7 cellular contexts compared by ENCODE assay signal in genomic region chr21:44197156-44197516, GRCh38. TPM values are rescaled to one million over a fixed set of nuclear protein-coding genes. Genes with fewer than 3 reads are reported as not detected.
DNase-seq lines count a peak whose midpoint lies in the region; ATAC-seq and TF ChIP-seq lines count a peak whose summit lies in the region.
"Not testable (repeated sequence)": the region's sequence is repeated elsewhere in the genome, so short reads cannot be mapped to it uniquely, and the experiment has no call there.

No MANE protein-coding gene starts in this region.

- H3K4me1 ChIP-seq in heart right ventricle; right cardiac atrium (ENCODE audit: control insufficient read depth, insufficient read depth, low read length); mucosa of descending colon (ENCODE audit: low read depth); sigmoid colon; tibial artery: not testable (repeated sequence)

- TF ChIP-seq POLR2A in sigmoid colon (IDR thresholded peaks at IDR 0.05) = not testable (repeated sequence)

- 71 to 80% methylated on average over 5 to 16 of the region's 21 CpGs for WGBS in heart right ventricle, 2 donors
- WGBS in right cardiac atrium = 50% methylated on average over 18 of the region's 21 CpGs
- WGBS in sigmoid colon, 2 donors = 94% methylated on average over 12 to 21 of the region's 21 CpGs

- H3K4me3 ChIP-seq in heart right ventricle; right cardiac atrium (ENCODE audit: low read length); mucosa of descending colon; sigmoid colon; tibial artery: not testable (repeated sequence)

- H3K9me3 ChIP-seq in heart right ventricle; right cardiac atrium (ENCODE audit: control insufficient read depth, low read length); mucosa of descending colon; sigmoid colon; tibial artery: not testable (repeated sequence)

- not testable (repeated sequence) for TF ChIP-seq EP300 in sigmoid colon (IDR thresholded peaks at IDR 0.05)

- intact Hi-C loops in heart right ventricle (cut with DNase I); right cardiac atrium (cut with DNase I); mucosa of descending colon (cut with DNase I, micrococcal nuclease); sigmoid colon (cut with DNase I); tibial artery (cut with DNase I; ENCODE audit: low total_unique reads): not testable (repeated sequence)

- not testable (repeated sequence) for H3K36me3 ChIP-seq in heart right ventricle; mucosa of descending colon (ENCODE audit: low read depth); sigmoid colon; tibial artery

- H3K27me3 ChIP-seq in heart right ventricle; right cardiac atrium (ENCODE audit: control insufficient read depth, insufficient read depth); sigmoid colon; tibial artery: not testable (repeated sequence)

- not testable (repeated sequence) for TF ChIP-seq CTCF in heart right ventricle (IDR thresholded peaks at IDR 0.05); mucosa of descending colon (IDR thresholded peaks at IDR 0.05); sigmoid colon (IDR thresholded peaks at IDR 0.05); tibial artery (IDR thresholded peaks at IDR 0.05)

- ATAC-seq in esophagus mucosa (peak; percentile 31), heart right ventricle (peak; percentile 21 to 78 (median 62)), right cardiac atrium (peak; percentile 76 to 77)
- ATAC-seq in mucosa of descending colon = not testable (repeated sequence)

- H3K27ac ChIP-seq in heart right ventricle (peak overlapping the region in 5 of 10 donors; percentile 22 to 64 (median 28)), right cardiac atrium (ENCODE audit: low read length) (peak overlapping the region; percentile 2)
- not testable (repeated sequence) for H3K27ac ChIP-seq in sigmoid colon, tibial artery

- DNase-seq in activated CD8-positive, alpha-beta memory T cell treated with anti-CD3 and anti-CD28 coated beads for 24 hours = peak; percentile 26
- DNase-seq in heart right ventricle = peak; percentile 5 to 69
- peak in 2 of 3 donors; percentile 37 to 69 for DNase-seq in right cardiac atrium
- peak in 2 of 3 donors; percentile 24 to 34 for DNase-seq in mucosa of descending colon
- DNase-seq in sigmoid colon = peak; percentile 46
- DNase-seq in tibial artery = peak; percentile 18 to 65

RNA-seq across cellular contexts. Expression of gene ICOSLG, which starts 43.6 kb away (rescaled TPM):
- total RNA-seq in esophagus mucosa (2.6 TPM), heart right ventricle (1 to 10 TPM in 9 of 10 donors, under 1 TPM in 1; 0.90 to 6.2 (median 1.6) TPM), right cardiac atrium (1 to 10 TPM in 2 of 4 donors, under 1 TPM in 2; 0.60 to 4.6 (median 1.7) TPM), mucosa of descending colon (1 to 10 TPM; 3.0 to 8.5 (median 6.0) TPM), sigmoid colon (1 to 10 TPM in 1 of 4 donors, under 1 TPM in 3; 0.27 to 1.1 (median 0.83) TPM)
- polyA plus RNA-seq in heart right ventricle (1 to 10 TPM; 1.3 to 2.7 TPM), right cardiac atrium (0.57 TPM), sigmoid colon (1 to 10 TPM in 1 of 3 donors, under 1 TPM in 2; 0.60 to 5.7 (median 0.92) TPM)
